In genomic region chr13:40624338-40624737, GRCh38 we compare ENCODE assay signal across 13 cellular contexts. TPM values are rescaled to one million over a fixed set of nuclear protein-coding genes. Genes with fewer than 3 reads are reported as not detected.
DNase-seq lines count a peak whose midpoint lies in the region; ATAC-seq and TF ChIP-seq lines count a peak whose summit lies in the region.
"Had no signal": no experiment of that assay in that cellular context is flagged by ENCODE, and none has a peak within 500 bp of the region (broad histone marks: within the 10 kb centered on the region; RNA-seq: fewer than 3 reads in every experiment).

No MANE protein-coding gene starts in this region.

- peak overlapping the region; percentile 5; the same call in 1 of the 2 replicates for H3K4me2 ChIP-seq in GM23338

- intact Hi-C loops in testis (cut with DNase I; ENCODE audit: low total_unique reads), result no loop called here

- WGBS in testis, 2 donors, result 96% methylated on average over 1 of the region's 1 CpG

- H3K36me3 ChIP-seq in GM23338 (ENCODE audit: insufficient read depth), result no peaks in the 10 kb centered on the region
- H3K36me3 ChIP-seq in testis (ENCODE audit: low read depth, missing control alignments), result no peaks in the 10 kb centered on the region

- H3K36me3 Mint-ChIP-seq in GM23338 (ENCODE audit: low read depth), result peaks cover 19% of the 10 kb centered on the region; the same call in 2 of the 3 replicates

- H3K27ac ChIP-seq in GM23338 (ENCODE audit: low read depth), result peak overlapping the region; percentile 30; the same call in 1 of the 2 replicates
- H3K27ac ChIP-seq in testis, result no peak overlapping the region
- H3K27ac ChIP-seq: spleen had no signal

- peaks cover 100% of the 10 kb centered on the region for H3K79me2 ChIP-seq in GM23338 (replicated peaks; ENCODE audit: insufficient read depth)

- H3K4me3 Mint-ChIP-seq in GM23338, result no peak overlapping the region; the same call in 2 of the 3 replicates
- H3K4me3 Mint-ChIP-seq: neural crest cell, type B pancreatic cell had no signal

- no peaks in the 10 kb centered on the region for H3K9me2 ChIP-seq in GM23338 (ENCODE audit: insufficient read depth)

- ATAC-seq in GM23338 (no peak), GM18909 (IDR thresholded peaks at IDR 0.05; ENCODE audit: poor library complexity, unreplicated experiment) (no peak)
- ATAC-seq in activated CD4-positive, CD25-positive, alpha-beta regulatory T cell treated with anti-CD3 and anti-CD28 coated beads, Interleukin-2, amount 50 U/mL, for 24 hours, result peak; percentile 89 to 96

- no peaks in the 10 kb centered on the region for H3K9me3 Mint-ChIP-seq in GM23338
- H3K9me3 Mint-ChIP-seq: type B pancreatic cell had no signal

- TF ChIP-seq CTCF in GM23338 (conservative IDR thresholded peaks at IDR 0.05; ENCODE audit: low read depth in 2 of 2) (no peak), fibroblast of mammary gland (conservative IDR thresholded peaks at IDR 0.05; ENCODE audit: control insufficient read depth, insufficient read depth, low read depth, low read length) (no peak), testis (IDR thresholded peaks at IDR 0.05) (no peak)

- DNase-seq in GM23338 (ENCODE audit: low spot score) (no peak), fibroblast of mammary gland (ENCODE audit: low read depth) (peak; percentile 77), amygdala (lab: John Stamatoyannopoulos, UW) (no peak), testis (no peak), NOMO-1 (lab: John Stamatoyannopoulos, UW; ENCODE audit: unreplicated experiment in 2 of 2) (no peak)
- peak; percentile 24 to 44 (median 31) for DNase-seq in stimulated activated CD4-positive, alpha-beta T cell treated with anti-CD3 and anti-CD28 coated beads, TNF-alpha, amount 100 ng/mL, for 24 hours (ENCODE audit: low read depth in 3 of 3)
- DNase-seq: DMS79, NCI-H2029 treated with DMSO at 0.1 percent for 48 hours, spleen had no signal

- peaks cover 77% of the 10 kb centered on the region for H4K20me1 ChIP-seq in GM23338 (replicated peaks; ENCODE audit: insufficient read depth)

- no peak overlapping the region for H2AFZ ChIP-seq in GM23338

- H3K27me3 ChIP-seq in GM23338 (ENCODE audit: insufficient read depth), result no peaks in the 10 kb centered on the region
- no peaks in the 10 kb centered on the region for H3K27me3 ChIP-seq in testis
- H3K27me3 ChIP-seq: spleen had no signal

- no peaks in the 10 kb centered on the region for H3F3A ChIP-seq in GM23338 (replicated peaks; ENCODE audit: low read depth)

- H3K4me1 ChIP-seq in GM23338 (ENCODE audit: insufficient read depth) (peaks cover 65% of the 10 kb centered on the region), testis (no peaks in the 10 kb centered on the region)

- H3K27me3 Mint-ChIP-seq in GM23338 (ENCODE audit: insufficient read depth, low read depth, poor library complexity), result peaks cover 6% of the 10 kb centered on the region
- H3K27me3 Mint-ChIP-seq: type B pancreatic cell had no signal

- H3K4me3 ChIP-seq in GM23338 (no peak overlapping the region), fibroblast of mammary gland (ENCODE audit: control insufficient read depth, low read depth, low read length) (no peak overlapping the region), testis (no peak overlapping the region)
- H3K4me3 ChIP-seq: spleen had no signal

- H3K27ac Mint-ChIP-seq in GM23338, result 0 out of 2 replicates have a peak overlapping the region, but pooled peaks have one; percentile 61
- H3K27ac Mint-ChIP-seq: type B pancreatic cell had no signal

- no peak for TF ChIP-seq POLR2A in testis (IDR thresholded peaks at IDR 0.05)

- no peaks in the 10 kb centered on the region for H3K9me3 ChIP-seq in testis
- H3K9me3 ChIP-seq: spleen had no signal

- peaks cover 63% of the 10 kb centered on the region for H3K4me1 Mint-ChIP-seq in GM23338

TF ChIP-seq in GM23338, 12 proteins besides CTCF, POLR2A, EP300 and RAD21 (continues in another document):
- TF ChIP-seq ZNF462 (CRISPR knock-in tag; IDR thresholded peaks at IDR 0.05), result no peak
- TF ChIP-seq ETS1 (IDR thresholded peaks at IDR 0.05), result no peak
- TF ChIP-seq ZNF114 (CRISPR knock-in tag; IDR thresholded peaks at IDR 0.05), result no peak
- TF ChIP-seq CREB1 (CRISPR knock-in tag; IDR thresholded peaks at IDR 0.05; ENCODE audit: low read depth), result no peak

RNA-seq across cellular contexts. Expression of gene FOXO1, which starts 42.1 kb away (rescaled TPM):
- 66.2 and 68.0 TPM in 2 replicates for total RNA-seq in GM23338 (2014; rRNA removed; shearing (Covaris generic))
- polyA plus RNA-seq in GM23338 (2016; fragmentation: Nextera tagmentation; extraction: Ambion mirVana) (32.1 and 32.4 TPM in 2 replicates), testis (ENCODE audit: insufficient read depth, low read depth, low replicate concordance) (19.5 TPM)
- total RNA-seq in testis, result 10 to 100 TPM; 52.2 to 58.7 TPM

Comparison
In these comparisons a context has a peak if more than half of its experiments do, and no peak if none do; other contexts are left out.
1. ATAC-seq: peak in activated CD4-positive, CD25-positive, alpha-beta regulatory T cell treated with anti-CD3 and anti-CD28 coated beads, Interleukin-2, amount 50 U/mL, for 24 hours (2 of 2); none in GM23338 (single experiment) and GM18909 (single experiment).
2. DNase-seq: peak in fibroblast of mammary gland (single experiment) and stimulated activated CD4-positive, alpha-beta T cell treated with anti-CD3 and anti-CD28 coated beads, TNF-alpha, amount 100 ng/mL, for 24 hours (3 of 3); none in GM23338 (single experiment), amygdala (0 of 56), testis (single experiment) and NOMO-1 (0 of 2).